1 cellular context compared by ENCODE assay signal in the genomic region with DNA sequence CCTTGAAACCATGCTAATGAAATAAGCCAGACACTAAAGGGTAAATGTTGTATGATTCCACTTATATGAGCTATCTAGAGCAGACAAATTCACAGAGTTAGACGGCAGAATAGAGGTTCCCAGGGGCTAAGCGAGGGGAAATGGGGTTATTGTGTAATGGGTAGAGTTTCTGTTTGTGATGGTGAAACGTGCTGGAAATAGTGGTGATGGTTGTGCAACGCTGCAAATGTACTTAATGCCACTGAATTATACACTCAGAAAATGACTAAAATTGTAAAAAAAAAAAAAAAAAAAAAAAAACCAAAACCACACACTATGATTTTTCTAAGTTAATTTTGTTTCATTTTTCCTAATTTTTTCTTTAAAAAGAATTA.
TF ChIP-seq lines count a peak whose summit lies in the region.

No MANE protein-coding gene starts in this region.

TF ChIP-seq in HepG2, 621 proteins besides CTCF, POLR2A, EP300 and RAD21:
- TF ChIP-seq CEBPB (IDR thresholded peaks at IDR 0.05; ENCODE audit: borderline replicate concordance, low read depth, low read length) (peak; percentile 86), PHF20 (CRISPR knock-in tag; IDR thresholded peaks at IDR 0.05) (no peak), CEBPG (CRISPR knock-in tag; IDR thresholded peaks at IDR 0.05) (0 out of 2 replicates have a peak, but pooled peaks have one; percentile 27), RBAK (CRISPR knock-in tag; IDR thresholded peaks at IDR 0.05) (no peak), HDAC2 (CRISPR knock-in tag; IDR thresholded peaks at IDR 0.05) (no peak)
- TF ChIP-seq, protein P1, sequence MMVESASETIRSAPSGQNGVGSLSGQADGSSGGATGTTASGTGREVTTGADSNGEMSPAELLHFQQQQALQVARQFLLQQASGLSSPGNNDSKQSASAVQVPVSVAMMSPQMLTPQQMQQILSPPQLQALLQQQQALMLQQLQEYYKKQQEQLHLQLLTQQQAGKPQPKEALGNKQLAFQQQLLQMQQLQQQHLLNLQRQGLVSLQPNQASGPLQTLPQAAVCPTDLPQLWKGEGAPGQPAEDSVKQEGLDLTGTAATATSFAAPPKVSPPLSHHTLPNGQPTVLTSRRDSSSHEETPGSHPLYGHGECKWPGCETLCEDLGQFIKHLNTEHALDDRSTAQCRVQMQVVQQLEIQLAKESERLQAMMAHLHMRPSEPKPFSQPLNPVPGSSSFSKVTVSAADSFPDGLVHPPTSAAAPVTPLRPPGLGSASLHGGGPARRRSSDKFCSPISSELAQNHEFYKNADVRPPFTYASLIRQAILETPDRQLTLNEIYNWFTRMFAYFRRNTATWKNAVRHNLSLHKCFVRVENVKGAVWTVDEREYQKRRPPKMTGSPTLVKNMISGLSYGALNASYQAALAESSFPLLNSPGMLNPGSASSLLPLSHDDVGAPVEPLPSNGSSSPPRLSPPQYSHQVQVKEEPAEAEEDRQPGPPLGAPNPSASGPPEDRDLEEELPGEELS (CRISPR knock-in tag; IDR thresholded peaks at IDR 0.05), result no peak
- TF ChIP-seq, protein P2, sequence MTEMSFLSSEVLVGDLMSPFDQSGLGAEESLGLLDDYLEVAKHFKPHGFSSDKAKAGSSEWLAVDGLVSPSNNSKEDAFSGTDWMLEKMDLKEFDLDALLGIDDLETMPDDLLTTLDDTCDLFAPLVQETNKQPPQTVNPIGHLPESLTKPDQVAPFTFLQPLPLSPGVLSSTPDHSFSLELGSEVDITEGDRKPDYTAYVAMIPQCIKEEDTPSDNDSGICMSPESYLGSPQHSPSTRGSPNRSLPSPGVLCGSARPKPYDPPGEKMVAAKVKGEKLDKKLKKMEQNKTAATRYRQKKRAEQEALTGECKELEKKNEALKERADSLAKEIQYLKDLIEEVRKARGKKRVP (CRISPR knock-in tag; IDR thresholded peaks at IDR 0.05), result peak in 1 of 2 experiments; percentile 32; a peak in 1 of 4 replicates
